ENCODE assay signal across 16 cellular contexts in genomic region chr4:184099541-184099966, GRCh38.
A peak's percentile ranks its signal among the peaks of the same experiment; 100 is the strongest.
DNase-seq lines count a peak whose midpoint lies in the region; TF ChIP-seq lines count a peak whose summit lies in the region.
"Had no signal": no experiment of that assay in that cellular context is flagged by ENCODE, and none has a peak within 500 bp of the region (broad histone marks: within the 10 kb centered on the region; RNA-seq: fewer than 3 reads in every experiment).

No MANE protein-coding gene starts in this region.

- H3K27me3 Mint-ChIP-seq in type B pancreatic cell (peaks cover 21% of the 10 kb centered on the region), endothelial cell (ENCODE audit: unreplicated experiment) (peaks cover 9% of the 10 kb centered on the region)

- H3K36me3 Mint-ChIP-seq in type B pancreatic cell (peaks cover under 1% of the 10 kb centered on the region), endothelial cell (ENCODE audit: low read depth, unreplicated experiment) (no peaks in the 10 kb centered on the region)
- H3K36me3 Mint-ChIP-seq: activated naive CD8-positive, alpha-beta T cell treated with anti-CD3 and anti-CD28 coated beads for 36 hours; CD4-positive, CD25-positive, alpha-beta regulatory T cell; T-cell had no signal

- H3K4me1 ChIP-seq in right atrium auricular region, result peaks cover 0 to 30% of the 10 kb centered on the region in 2 donors
- H3K4me1 ChIP-seq: HAP-1 had no signal

- DNase-seq in right atrium auricular region (ENCODE audit: low spot score) (no peak), cardiac septum (ENCODE audit: low spot score) (no peak), NCI-H524 treated with DMSO at 0.1 percent for 48 hours (lab: John Stamatoyannopoulos, UW) (peak; percentile 29), kidney glomerular epithelial cell (lab: John Stamatoyannopoulos, UW) (peak; percentile 56), type B pancreatic cell (ENCODE audit: extremely low spot score, unreplicated experiment) (no peak), COLO668 (lab: John Stamatoyannopoulos, UW; ENCODE audit: unreplicated experiment) (no peak), endothelial cell (ENCODE audit: low spot score) (no peak)
- no peak for DNase-seq in stimulated activated CD4-positive, alpha-beta T cell treated with anti-CD3 and anti-CD28 coated beads, Interleukin-4, amount 100 ng/mL, for 4 hours
- DNase-seq: activated naive CD8-positive, alpha-beta T cell treated with anti-CD3 and anti-CD28 coated beads for 36 hours had no signal

- H3K9me3 ChIP-seq in right atrium auricular region, result no peaks in the 10 kb centered on the region
- H3K9me3 ChIP-seq: HAP-1, heart left ventricle, thoracic aorta had no signal

- H3K36me3 ChIP-seq in right atrium auricular region, result no peaks in the 10 kb centered on the region
- H3K36me3 ChIP-seq: HAP-1, heart left ventricle, thoracic aorta had no signal

- no peak overlapping the region for H3K4me3 ChIP-seq in right atrium auricular region
- H3K4me3 ChIP-seq: HAP-1, heart left ventricle, thoracic aorta had no signal

- H3K27ac Mint-ChIP-seq in type B pancreatic cell (no peak overlapping the region), endothelial cell (ENCODE audit: unreplicated experiment) (no peak overlapping the region)
- H3K27ac Mint-ChIP-seq: activated CD4-positive, alpha-beta T cell treated with anti-CD3 and anti-CD28 coated beads, Interleukin-2, amount 10 ng/mL, durations not matched to agents 7 days and 5 days; activated naive CD8-positive, alpha-beta T cell treated with anti-CD3 and anti-CD28 coated beads for 36 hours; activated T-helper 2 cell treated with anti-CD3 and anti-CD28 coated beads, Interferon-gamma antibody, Interleukin-2, Interleukin-4, amounts not matched to agents 10 μg/mL and 5 μg/mL and 100 μg/mL, durations not matched to agents 14 hours and 24 hours and 36 hours; CD4-positive, CD25-positive, alpha-beta regulatory T cell; T-cell had no signal

- H3K27ac ChIP-seq in right atrium auricular region, result peak overlapping the region; percentile 15 to 33
- H3K27ac ChIP-seq: heart left ventricle, thoracic aorta had no signal

- TF ChIP-seq CTCF in right atrium auricular region (IDR thresholded peaks at IDR 0.05) (no peak), type B pancreatic cell (conservative IDR thresholded peaks at IDR 0.05) (no peak), endothelial cell (IDR thresholded peaks at IDR 0.05; ENCODE audit: unreplicated experiment) (no peak)

- H3K9me3 Mint-ChIP-seq in type B pancreatic cell (peaks cover under 1% of the 10 kb centered on the region), endothelial cell (ENCODE audit: unreplicated experiment) (no peaks in the 10 kb centered on the region)
- H3K9me3 Mint-ChIP-seq: activated CD4-positive, alpha-beta T cell treated with anti-CD3 and anti-CD28 coated beads, Interleukin-2, amount 10 ng/mL, durations not matched to agents 7 days and 5 days; activated naive CD8-positive, alpha-beta T cell treated with anti-CD3 and anti-CD28 coated beads for 36 hours; activated T-helper 2 cell treated with anti-CD3 and anti-CD28 coated beads, Interferon-gamma antibody, Interleukin-2, Interleukin-4, amounts not matched to agents 10 μg/mL and 5 μg/mL and 100 μg/mL, durations not matched to agents 14 hours and 24 hours and 36 hours; T-cell had no signal

- H3K4me3 Mint-ChIP-seq in type B pancreatic cell (peak overlapping the region; percentile 21), endothelial cell (ENCODE audit: unreplicated experiment) (no peak overlapping the region)
- H3K4me3 Mint-ChIP-seq: activated CD4-positive, alpha-beta T cell treated with anti-CD3 and anti-CD28 coated beads, Interleukin-2, amount 10 ng/mL, durations not matched to agents 7 days and 5 days; activated naive CD8-positive, alpha-beta T cell treated with anti-CD3 and anti-CD28 coated beads for 36 hours; CD4-positive, CD25-positive, alpha-beta regulatory T cell; T-cell had no signal

- intact Hi-C loops in cardiac septum (cut with DNase I), result no loop called here

- H3K4me1 Mint-ChIP-seq in type B pancreatic cell (ENCODE audit: unreplicated experiment) (peaks cover 45% of the 10 kb centered on the region), endothelial cell (ENCODE audit: unreplicated experiment) (peaks cover 2% of the 10 kb centered on the region)

- H3K27me3 ChIP-seq in right atrium auricular region, result no peaks in the 10 kb centered on the region
- H3K27me3 ChIP-seq: heart left ventricle had no signal

Comparison
In these comparisons a context has a peak if more than half of its experiments do, and no peak if none do; other contexts are left out.
1. DNase-seq: peak in NCI-H524 treated with DMSO at 0.1 percent for 48 hours (single experiment) and kidney glomerular epithelial cell (single experiment); none in right atrium auricular region (single experiment), cardiac septum (single experiment), type B pancreatic cell (single experiment), stimulated activated CD4-positive, alpha-beta T cell treated with anti-CD3 and anti-CD28 coated beads, Interleukin-4, amount 100 ng/mL, for 4 hours (0 of 2), COLO668 (single experiment) and endothelial cell (single experiment).